Comparison of ENCODE assay signal across 1 cellular context in the genomic region with DNA sequence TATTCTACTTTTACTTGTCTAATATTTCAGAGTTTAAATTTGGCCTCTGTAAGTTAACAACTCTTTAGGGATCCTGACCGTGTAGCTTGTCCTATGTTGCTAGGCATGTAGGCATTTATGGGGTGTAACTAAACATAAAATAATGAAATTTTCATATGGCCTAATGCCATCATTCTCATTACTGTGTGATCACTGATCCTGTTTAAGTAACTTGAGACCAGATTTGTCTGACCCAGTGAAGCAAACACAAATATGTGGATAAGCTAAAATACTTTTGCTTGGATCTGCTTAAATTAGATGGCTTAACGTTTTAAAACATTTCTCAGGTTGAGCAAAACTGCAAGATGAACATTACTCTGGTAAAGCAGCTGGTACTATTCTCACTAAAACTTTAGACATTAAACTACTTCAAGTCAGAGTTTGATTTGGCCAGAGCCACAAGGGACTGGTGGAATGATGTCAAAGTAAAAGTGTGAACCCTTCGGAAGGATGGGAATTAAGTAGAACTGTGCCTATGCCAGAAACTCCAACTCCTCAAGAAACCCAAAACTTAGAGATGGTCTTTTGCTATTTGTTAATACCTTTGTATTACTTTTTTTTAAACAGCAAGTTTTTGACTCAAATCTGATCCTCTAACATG.
TF ChIP-seq lines count a peak whose summit lies in the region.

No MANE protein-coding gene starts in this region.

TF ChIP-seq in IMR-90, 13 proteins besides CTCF, POLR2A, EP300 and RAD21:
- no peak for TF ChIP-seq CEBPB (IDR thresholded peaks at IDR 0.05; ENCODE audit: low read depth, low read length)
- TF ChIP-seq, protein P1, sequence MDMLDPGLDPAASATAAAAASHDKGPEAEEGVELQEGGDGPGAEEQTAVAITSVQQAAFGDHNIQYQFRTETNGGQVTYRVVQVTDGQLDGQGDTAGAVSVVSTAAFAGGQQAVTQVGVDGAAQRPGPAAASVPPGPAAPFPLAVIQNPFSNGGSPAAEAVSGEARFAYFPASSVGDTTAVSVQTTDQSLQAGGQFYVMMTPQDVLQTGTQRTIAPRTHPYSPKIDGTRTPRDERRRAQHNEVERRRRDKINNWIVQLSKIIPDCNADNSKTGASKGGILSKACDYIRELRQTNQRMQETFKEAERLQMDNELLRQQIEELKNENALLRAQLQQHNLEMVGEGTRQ (IDR thresholded peaks at IDR 0.05; ENCODE audit: low read depth, low read length): no peak
- TF ChIP-seq, protein P2, sequence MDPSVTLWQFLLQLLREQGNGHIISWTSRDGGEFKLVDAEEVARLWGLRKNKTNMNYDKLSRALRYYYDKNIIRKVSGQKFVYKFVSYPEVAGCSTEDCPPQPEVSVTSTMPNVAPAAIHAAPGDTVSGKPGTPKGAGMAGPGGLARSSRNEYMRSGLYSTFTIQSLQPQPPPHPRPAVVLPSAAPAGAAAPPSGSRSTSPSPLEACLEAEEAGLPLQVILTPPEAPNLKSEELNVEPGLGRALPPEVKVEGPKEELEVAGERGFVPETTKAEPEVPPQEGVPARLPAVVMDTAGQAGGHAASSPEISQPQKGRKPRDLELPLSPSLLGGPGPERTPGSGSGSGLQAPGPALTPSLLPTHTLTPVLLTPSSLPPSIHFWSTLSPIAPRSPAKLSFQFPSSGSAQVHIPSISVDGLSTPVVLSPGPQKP (IDR thresholded peaks at IDR 0.05; ENCODE audit: borderline replicate concordance, low read depth, low read length): no peak
- no peak for TF ChIP-seq NFE2L2 (IDR thresholded peaks at IDR 0.05; ENCODE audit: low read depth, low read length)
- TF ChIP-seq MAFK (IDR thresholded peaks at IDR 0.05; ENCODE audit: low read depth, low read length): no peak
- TF ChIP-seq MXI1 (IDR thresholded peaks at IDR 0.05; ENCODE audit: borderline replicate concordance, low read depth, low read length): no peak
